ENCODE assay signal across 9 cellular contexts in the genomic region with DNA sequence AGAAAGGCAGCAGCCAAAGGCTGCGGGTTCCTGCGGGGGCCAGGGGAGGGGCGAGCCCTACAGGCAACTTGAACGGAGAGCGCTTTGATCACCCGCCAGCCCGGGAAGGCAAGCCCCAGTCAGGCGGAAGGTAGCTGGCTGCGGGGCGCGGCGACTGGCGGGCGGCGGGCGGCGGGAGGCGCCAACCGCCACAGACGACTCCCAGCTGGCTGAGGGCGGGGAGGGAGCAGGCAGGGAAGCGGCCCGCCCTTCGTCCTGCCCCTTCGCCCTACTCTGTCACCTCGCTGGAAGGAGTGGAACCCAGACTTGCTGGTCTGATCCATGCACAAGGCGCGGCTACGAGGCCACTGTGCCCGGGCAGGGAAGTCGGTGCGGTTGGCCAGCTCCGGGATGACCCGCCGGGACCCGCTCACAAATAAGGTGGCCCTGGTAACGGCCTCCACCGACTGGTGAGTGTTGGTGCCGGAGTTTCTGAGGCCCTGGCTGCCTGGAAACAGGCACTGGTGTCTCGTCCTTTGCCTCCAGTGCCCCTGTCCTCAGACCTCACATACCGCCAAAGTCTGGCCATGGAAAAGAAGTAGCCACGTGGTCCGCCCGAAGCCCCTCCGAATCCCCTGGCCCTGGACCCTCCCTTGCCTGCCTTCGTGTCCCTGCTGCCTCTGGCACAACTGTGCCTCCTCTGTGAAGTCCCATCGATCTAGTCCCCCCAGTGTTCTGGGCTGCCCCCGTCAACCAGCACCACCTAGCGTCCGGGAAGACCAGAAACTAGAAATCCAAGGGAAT. TPM values are rescaled to one million over a fixed set of nuclear protein-coding genes. Genes with fewer than 3 reads are reported as not detected.
DNase-seq lines count a peak whose midpoint lies in the region; ATAC-seq and TF ChIP-seq lines count a peak whose summit lies in the region.
"Not testable (repeated sequence)": the region's sequence is repeated elsewhere in the genome, so short reads cannot be mapped to it uniquely, and the experiment has no call there.
"Had no signal": no experiment of that assay in that cellular context is flagged by ENCODE, and none has a peak within 500 bp of the region (broad histone marks: within the 10 kb centered on the region; RNA-seq: fewer than 3 reads in every experiment).

No MANE protein-coding gene starts in this region.

- not testable (repeated sequence) for H3K27ac ChIP-seq in PC-3 (ENCODE audit: low read length)
- H3K27ac ChIP-seq in esophagus (ENCODE audit: low read depth in 2 of 2, low read length in 1 of 2) = peak overlapping the region; percentile 85 to 95

- TSS peak; percentile 89 for BruUV-seq in PC-3 (replicated peaks; lab: Mats Ljungman, UMichigan)

- H4K20me1 ChIP-seq in PC-3 (ENCODE audit: low read length) = not testable (repeated sequence)

- not testable (repeated sequence) for H3K79me2 ChIP-seq in PC-3 (ENCODE audit: low read length)

- H2AFZ ChIP-seq in PC-3 (ENCODE audit: low read length) = peak overlapping the region; percentile 94

- not testable (repeated sequence) for H3K36me3 ChIP-seq in PC-3 (ENCODE audit: low read depth, low read length); esophagus (ENCODE audit: control insufficient read depth in 2 of 2, insufficient read depth in 2 of 2, low read length in 1 of 2)

- POLR2A ChIA-PET in PC-3 (lab: Charles Lee; ENCODE audit: unreplicated experiment) = not testable (repeated sequence)

- H3K9me3 ChIP-seq in PC-3 (ENCODE audit: low read length); esophagus (ENCODE audit: control insufficient read depth in 2 of 2, insufficient read depth in 1 of 2, low read depth in 1 of 2, low read length in 1 of 2); mononuclear cell (ENCODE audit: low read depth, low read length): not testable (repeated sequence)

- ATAC-seq in GM21717 (IDR thresholded peaks at IDR 0.05; ENCODE audit: unreplicated experiment) = peak; percentile 71
- peak; percentile 97 for ATAC-seq in PC-3

- H3K9ac ChIP-seq in PC-3 (ENCODE audit: low read length) = peak overlapping the region; percentile 49

- intact Hi-C loops in PC-3 (cut with micrococcal nuclease) = loop anchor here (1.0 kb wide), 1 partner anchor 22 kb away; no protein-coding TSS in a partner anchor

- WGBS in esophagus, 2 donors = 1% methylated on average over 40 to 50 of the region's 50 CpGs

- H3K4me3 ChIP-seq in PC-3 (ENCODE audit: low read length) (peak overlapping the region; percentile 71), esophagus (ENCODE audit: low read depth in 1 of 2, low read length in 2 of 2) (peak overlapping the region; percentile 49 to 56), mononuclear cell (ENCODE audit: low read length) (peak overlapping the region; percentile 42)

- peak overlapping the region; percentile 90 for H3K4me2 ChIP-seq in PC-3 (ENCODE audit: low read length)

- CTCF ChIA-PET in PC-3 (lab: Charles Lee) = not testable (repeated sequence)

- not testable (repeated sequence) for H3K27me3 ChIP-seq in PC-3 (ENCODE audit: low read length); esophagus (ENCODE audit: control insufficient read depth in 1 of 2, insufficient read depth in 2 of 2, low read length in 2 of 2); mononuclear cell (ENCODE audit: insufficient read depth, low read length)

- TF ChIP-seq CTCF in PC-3 (conservative IDR thresholded peaks at IDR 0.05; ENCODE audit: low read depth, low read length) = peak; percentile 85

- not testable (repeated sequence) for H3K9me2 ChIP-seq in PC-3 (replicated peaks; ENCODE audit: low read length)

- not testable (repeated sequence) for H3F3A ChIP-seq in PC-3 (ENCODE audit: low read length, unreplicated experiment)

- DNase-seq in DMS 273 (lab: John Stamatoyannopoulos, UW; ENCODE audit: unreplicated experiment) = peak; percentile 91
- peak; percentile 85 for DNase-seq in Kasumi-1 (lab: John Stamatoyannopoulos, UW)
- peak; percentile 70 for DNase-seq in PC-3
- peak; percentile 73 to 78 for DNase-seq in activated T-cell treated with anti-CD3 and anti-CD28 coated beads, Interleukin-2, amount 50 U/mL, for 48 hours
- DNase-seq in stimulated activated CD8-positive, alpha-beta memory T cell treated with anti-CD3 and anti-CD28 coated beads, Interleukin-2, amount 100 ng/mL, for 1 hour (ENCODE audit: low read depth in 2 of 2) = peak; percentile 33 to 47

- H3K4me1 ChIP-seq in PC-3 (ENCODE audit: insufficient read depth, low read length); esophagus (ENCODE audit: control insufficient read depth in 2 of 2, insufficient read depth in 2 of 2, low read length in 1 of 2): not testable (repeated sequence)
- H3K4me1 ChIP-seq in mononuclear cell (ENCODE audit: insufficient read depth, low read length) = peaks cover 41% of the 10 kb centered on the region

RNA-seq across cellular contexts. Expression of gene CARMIL3, which starts 15.4 kb away (rescaled TPM):
- not detected in 2 replicates for total RNA-seq in PC-3 (2014; rRNA removed)
- polyA plus RNA-seq in esophagus = 1 to 10 TPM in 1 of 2 donors, under 1 TPM in 1; 0.55 to 2.3 TPM
- total RNA-seq in mononuclear cell = 0.52 TPM

RNA-seq across cellular contexts. Expression of gene CPNE6, which starts 35.0 kb away (rescaled TPM):
- total RNA-seq in PC-3 (2014; rRNA removed) (not detected in 2 replicates), mononuclear cell (not detected)
- polyA plus RNA-seq in esophagus = under 1 TPM in 1 of 2 donors, not detected in 1; 0.06 TPM
- total RNA-seq: K562 had no signal
- polyA plus RNA-seq: K562 had no signal

RNA-seq across cellular contexts. Expression of gene DHRS4L2, which starts 47.6 kb away (rescaled TPM):
- total RNA-seq in PC-3 (2014; rRNA removed) (16.5 and 26.7 TPM in 2 replicates), mononuclear cell (5.6 TPM)
- 10 to 100 TPM; 32.9 to 43.5 TPM for polyA plus RNA-seq in esophagus

RNA-seq across cellular contexts. Expression of gene PCK2, which starts 57.7 kb away (rescaled TPM):
- 10.0 and 11.6 TPM in 2 replicates for total RNA-seq in PC-3 (2014; rRNA removed)
- polyA plus RNA-seq in esophagus = 10 to 100 TPM; 10.1 to 29.2 TPM
- total RNA-seq in mononuclear cell = 4.6 TPM

Comparison
In these comparisons a context has a peak if more than half of its experiments do, and no peak if none do; other contexts are left out.
1. DNase-seq: peak in every context shown above with its lines; median percentile 91 in DMS 273; 85 in Kasumi-1; 76 in activated T-cell treated with anti-CD3 and anti-CD28 coated beads, Interleukin-2, amount 50 U/mL, for 48 hours; 70 in PC-3; 40 in stimulated activated CD8-positive, alpha-beta memory T cell treated with anti-CD3 and anti-CD28 coated beads, Interleukin-2, amount 100 ng/mL, for 1 hour.